Comparison of ENCODE assay signal across 28 cellular contexts in genomic region chr15:92196342-92196741, GRCh38.
"Had no signal": no experiment of that assay in that cellular context is flagged by ENCODE, and none has a peak within 500 bp of the region (broad histone marks: within the 10 kb centered on the region; RNA-seq: fewer than 3 reads in every experiment).

No MANE protein-coding gene starts in this region.

- H3K4me3 Mint-ChIP-seq: activated CD4-positive, alpha-beta memory T cell treated with anti-CD3 and anti-CD28 coated beads for 36 hours; activated CD4-positive, alpha-beta T cell treated with anti-CD3 and anti-CD28 coated beads for 36 hours; activated CD4-positive, alpha-beta T cell treated with anti-CD3 and anti-CD28 coated beads, Interleukin-2, amount 10 ng/mL, durations not matched to agents 24 days and 14 days; activated CD8-positive, alpha-beta memory T cell treated with anti-CD3 and anti-CD28 coated beads, Interleukin-2, amount 10 ng/mL, durations not matched to agents 7 days and 5 days; activated CD8-positive, alpha-beta T cell treated with anti-CD3 and anti-CD28 coated beads, Interleukin-2, amount 10 ng/mL, durations not matched to agents 7 days and 5 days; activated naive CD4-positive, alpha-beta T cell treated with anti-CD3 and anti-CD28 coated beads for 36 hours; activated naive CD4-positive, alpha-beta T cell treated with anti-CD3 and anti-CD28 coated beads, Interleukin-2, amount 50 U/mL, for 24 hours; activated naive CD8-positive, alpha-beta T cell treated with anti-CD3 and anti-CD28 coated beads for 36 hours; activated naive CD8-positive, alpha-beta T cell treated with anti-CD3 and anti-CD28 coated beads, Interleukin-2, amount 50 U/mL, for 24 hours; activated T-helper 1 cell treated with anti-CD3 and anti-CD28 coated beads, Interleukin-12 subunit alpha, Interleukin-12 subunit beta, Interleukin-2, Interleukin-4 antibody, amounts not matched to agents 30 ng/mL and 10 ng/mL and 1 ng/mL, durations not matched to agents 14 hours and 24 hours and 36 hours had no signal

- H3K36me3 Mint-ChIP-seq: activated CD4-positive, alpha-beta memory T cell treated with anti-CD3 and anti-CD28 coated beads for 36 hours; activated CD8-positive, alpha-beta memory T cell treated with anti-CD3 and anti-CD28 coated beads, Interleukin-2, amount 10 ng/mL, durations not matched to agents 7 days and 5 days; activated naive CD4-positive, alpha-beta T cell treated with anti-CD3 and anti-CD28 coated beads, Interleukin-2, amount 50 U/mL, for 24 hours; activated naive CD8-positive, alpha-beta T cell treated with anti-CD3 and anti-CD28 coated beads for 36 hours had no signal

- H3K9me3 Mint-ChIP-seq: activated CD4-positive, alpha-beta memory T cell treated with anti-CD3 and anti-CD28 coated beads for 36 hours; activated CD4-positive, alpha-beta T cell treated with anti-CD3 and anti-CD28 coated beads, Interleukin-2, amount 10 ng/mL, durations not matched to agents 24 days and 14 days; activated naive CD4-positive, alpha-beta T cell treated with anti-CD3 and anti-CD28 coated beads for 36 hours; activated naive CD4-positive, alpha-beta T cell treated with anti-CD3 and anti-CD28 coated beads, Interleukin-2, amount 50 U/mL, for 24 hours; activated naive CD8-positive, alpha-beta T cell treated with anti-CD3 and anti-CD28 coated beads, Interleukin-2, amount 50 U/mL, for 24 hours; activated T-helper 1 cell treated with anti-CD3 and anti-CD28 coated beads, Interleukin-12 subunit alpha, Interleukin-12 subunit beta, Interleukin-2, Interleukin-4 antibody, amounts not matched to agents 30 ng/mL and 10 ng/mL and 1 ng/mL, durations not matched to agents 14 hours and 24 hours and 36 hours; activated T-helper 2 cell treated with anti-CD3 and anti-CD28 coated beads, Interferon-gamma antibody, Interleukin-2, Interleukin-4, amounts not matched to agents 10 μg/mL and 5 μg/mL and 100 μg/mL, durations not matched to agents 14 hours and 24 hours and 36 hours had no signal

- H3K27ac Mint-ChIP-seq: activated CD4-positive, alpha-beta memory T cell treated with anti-CD3 and anti-CD28 coated beads for 36 hours; activated CD4-positive, alpha-beta T cell treated with anti-CD3 and anti-CD28 coated beads for 36 hours; activated CD4-positive, alpha-beta T cell treated with anti-CD3 and anti-CD28 coated beads, Interleukin-2, amount 10 ng/mL, durations not matched to agents 24 days and 14 days; activated CD8-positive, alpha-beta memory T cell treated with anti-CD3 and anti-CD28 coated beads, Interleukin-2, amount 10 ng/mL, durations not matched to agents 7 days and 5 days; activated CD8-positive, alpha-beta T cell treated with anti-CD3 and anti-CD28 coated beads, Interleukin-2, amount 10 ng/mL, durations not matched to agents 7 days and 5 days; activated naive CD4-positive, alpha-beta T cell treated with anti-CD3 and anti-CD28 coated beads for 36 hours; activated naive CD4-positive, alpha-beta T cell treated with anti-CD3 and anti-CD28 coated beads, Interleukin-2, amount 50 U/mL, for 24 hours; activated naive CD8-positive, alpha-beta T cell treated with anti-CD3 and anti-CD28 coated beads for 36 hours; activated naive CD8-positive, alpha-beta T cell treated with anti-CD3 and anti-CD28 coated beads, Interleukin-2, amount 50 U/mL, for 24 hours; activated T-helper 1 cell treated with anti-CD3 and anti-CD28 coated beads, Interleukin-12 subunit alpha, Interleukin-12 subunit beta, Interleukin-2, Interleukin-4 antibody, amounts not matched to agents 30 ng/mL and 10 ng/mL and 1 ng/mL, durations not matched to agents 14 hours and 24 hours and 36 hours; activated T-helper 2 cell treated with anti-CD3 and anti-CD28 coated beads, Interferon-gamma antibody, Interleukin-2, Interleukin-4, amounts not matched to agents 10 μg/mL and 5 μg/mL and 100 μg/mL, durations not matched to agents 14 hours and 24 hours and 36 hours had no signal

- DNase-seq: activated CD4-positive, alpha-beta memory T cell treated with anti-CD3 and anti-CD28 coated beads for 36 hours; activated CD4-positive, alpha-beta T cell treated with anti-CD3 and anti-CD28 coated beads for 36 hours; activated CD4-positive, alpha-beta T cell treated with anti-CD3 and anti-CD28 coated beads, Interleukin-2, amount 10 ng/mL, durations not matched to agents 24 days and 14 days; activated CD4-positive, CD25-positive, alpha-beta regulatory T cell; activated CD4-positive, CD25-positive, alpha-beta regulatory T cell treated with anti-CD3 and anti-CD28 coated beads, Interleukin-2, amount 50 U/mL, for 72 hours; activated CD8-positive, alpha-beta memory T cell treated with anti-CD3 and anti-CD28 coated beads, Interleukin-2, amount 10 ng/mL, durations not matched to agents 7 days and 5 days; activated CD8-positive, alpha-beta memory T cell treated with anti-CD3 and anti-CD28 coated beads, Interleukin-2, amount 50 U/mL, for 4 hours; activated CD8-positive, alpha-beta T cell treated with anti-CD3 and anti-CD28 coated beads, Interleukin-2, amount 10 ng/mL, durations not matched to agents 7 days and 5 days; activated effector memory CD4-positive, alpha-beta T cell treated with anti-CD3 and anti-CD28 coated beads, Interleukin-2, amount 50 U/mL, for 16 hours; activated naive CD4-positive, alpha-beta T cell treated with anti-CD3 and anti-CD28 coated beads for 36 hours; activated naive CD8-positive, alpha-beta T cell treated with anti-CD3 and anti-CD28 coated beads for 36 hours; activated naive CD8-positive, alpha-beta T cell treated with anti-CD3 and anti-CD28 coated beads, Interleukin-2, amount 50 U/mL, for 24 hours; activated T-cell treated with anti-CD3 and anti-CD28 coated beads, Interleukin-2, amount 50 U/mL, for 1 hour; activated T-cell treated with anti-CD3 and anti-CD28 coated beads, Interleukin-2, amount 50 U/mL, for 48 hours; adrenal gland; amygdala; aorta; body of pancreas; central memory CD4-positive, alpha-beta T cell; cerebellar nuclear complex; colonic mucosa; effector CD8-positive, alpha-beta T cell; foreskin fibroblast; T-helper 2 cell had no signal

- H3K27ac ChIP-seq: adrenal gland, body of pancreas, colonic mucosa, epithelial cell of prostate had no signal

- H3K27me3 Mint-ChIP-seq: activated CD4-positive, alpha-beta memory T cell treated with anti-CD3 and anti-CD28 coated beads for 36 hours; activated naive CD8-positive, alpha-beta T cell treated with anti-CD3 and anti-CD28 coated beads for 36 hours; activated naive CD8-positive, alpha-beta T cell treated with anti-CD3 and anti-CD28 coated beads, Interleukin-2, amount 50 U/mL, for 24 hours had no signal

- H3K4me3 ChIP-seq: adrenal gland, body of pancreas, colonic mucosa had no signal

- H3K27me3 ChIP-seq: adrenal gland, body of pancreas, colonic mucosa had no signal

- H3K4me1 Mint-ChIP-seq: activated CD4-positive, alpha-beta T cell treated with anti-CD3 and anti-CD28 coated beads for 36 hours; activated CD4-positive, alpha-beta T cell treated with anti-CD3 and anti-CD28 coated beads, Interleukin-2, amount 10 ng/mL, durations not matched to agents 24 days and 14 days; activated CD8-positive, alpha-beta memory T cell treated with anti-CD3 and anti-CD28 coated beads, Interleukin-2, amount 10 ng/mL, durations not matched to agents 7 days and 5 days; activated naive CD4-positive, alpha-beta T cell treated with anti-CD3 and anti-CD28 coated beads, Interleukin-2, amount 50 U/mL, for 24 hours; activated naive CD8-positive, alpha-beta T cell treated with anti-CD3 and anti-CD28 coated beads for 36 hours; activated naive CD8-positive, alpha-beta T cell treated with anti-CD3 and anti-CD28 coated beads, Interleukin-2, amount 50 U/mL, for 24 hours had no signal

- H3K9me3 ChIP-seq: adrenal gland, body of pancreas, colonic mucosa had no signal

- H3K36me3 ChIP-seq: adrenal gland, colonic mucosa had no signal

- ATAC-seq: activated CD4-positive, alpha-beta T cell treated with anti-CD3 and anti-CD28 coated beads for 36 hours; activated CD8-positive, alpha-beta memory T cell treated with anti-CD3 and anti-CD28 coated beads, Interleukin-2, amount 10 ng/mL, durations not matched to agents 7 days and 5 days; activated CD8-positive, alpha-beta T cell treated with anti-CD3 and anti-CD28 coated beads, Interleukin-2, amount 10 ng/mL, durations not matched to agents 7 days and 5 days; activated naive CD8-positive, alpha-beta T cell treated with anti-CD3 and anti-CD28 coated beads, Interleukin-2, amount 50 U/mL, for 24 hours; body of pancreas had no signal

- H3K4me1 ChIP-seq: adrenal gland, body of pancreas, colonic mucosa had no signal
